ENCODE assay signal across 9 cellular contexts in genomic region chr2:102143450-102143985, GRCh38. TPM values are rescaled to one million over a fixed set of nuclear protein-coding genes. Genes with fewer than 3 reads are reported as not detected.
DNase-seq lines count a peak whose midpoint lies in the region; ATAC-seq and TF ChIP-seq lines count a peak whose summit lies in the region.
"Had no signal": no experiment of that assay in that cellular context is flagged by ENCODE, and none has a peak within 500 bp of the region (broad histone marks: within the 10 kb centered on the region; RNA-seq: fewer than 3 reads in every experiment).

No MANE protein-coding gene starts in this region.

- peaks cover 18% of the 10 kb centered on the region for H3K4me1 Mint-ChIP-seq in activated CD4-positive, alpha-beta T cell treated with anti-CD3 and anti-CD28 coated beads, Interleukin-2, amount 10 ng/mL, durations not matched to agents 7 days and 5 days
- peaks cover 17% of the 10 kb centered on the region for H3K4me1 Mint-ChIP-seq in type B pancreatic cell (ENCODE audit: unreplicated experiment)
- H3K4me1 Mint-ChIP-seq: IgD-negative memory B cell had no signal

- H3K36me3 Mint-ChIP-seq in activated CD4-positive, alpha-beta T cell treated with anti-CD3 and anti-CD28 coated beads, Interleukin-2, amount 10 ng/mL, durations not matched to agents 7 days and 5 days (ENCODE audit: low read depth): peaks cover 15% of the 10 kb centered on the region
- peaks cover 11% of the 10 kb centered on the region for H3K36me3 Mint-ChIP-seq in type B pancreatic cell
- H3K36me3 Mint-ChIP-seq: IgD-negative memory B cell had no signal

- H3K4me3 ChIP-seq in duodenal mucosa (ENCODE audit: low read depth in 1 of 2, low read length in 2 of 2): peak overlapping the region; percentile 62 to 81

- DNase-seq in activated CD4-positive, alpha-beta T cell treated with anti-CD3 and anti-CD28 coated beads, Interleukin-2, amount 10 ng/mL, durations not matched to agents 7 days and 5 days: no peak
- no peak for DNase-seq in activated CD4-positive, alpha-beta T cell treated with anti-CD3 and anti-CD28 coated beads for 4 hours
- DNase-seq in lung microvascular endothelial cell (ENCODE audit: low read depth in 2 of 2): peak; percentile 57 to 61
- DNase-seq in type B pancreatic cell (ENCODE audit: extremely low spot score, unreplicated experiment): no peak

- H3K27me3 Mint-ChIP-seq in activated CD4-positive, alpha-beta T cell treated with anti-CD3 and anti-CD28 coated beads, Interleukin-2, amount 10 ng/mL, durations not matched to agents 7 days and 5 days: peaks cover 20% of the 10 kb centered on the region
- no peaks in the 10 kb centered on the region for H3K27me3 Mint-ChIP-seq in type B pancreatic cell

- no peak for TF ChIP-seq CTCF in type B pancreatic cell (conservative IDR thresholded peaks at IDR 0.05)

- H3K36me3 ChIP-seq in duodenal mucosa (ENCODE audit: control insufficient read depth in 1 of 2, insufficient read depth in 2 of 2, low read length in 2 of 2): no peaks in the 10 kb centered on the region

- ATAC-seq in HG02884 (IDR thresholded peaks at IDR 0.05; ENCODE audit: unreplicated experiment) (no peak), HG03442 (IDR thresholded peaks at IDR 0.05; ENCODE audit: unreplicated experiment) (no peak), HG03196 (IDR thresholded peaks at IDR 0.05; ENCODE audit: unreplicated experiment) (no peak)

- H3K9me3 ChIP-seq in duodenal mucosa (ENCODE audit: control insufficient read depth in 1 of 2, low read length in 2 of 2): peaks cover 6 to 16% of the 10 kb centered on the region in 2 donors

- no peaks in the 10 kb centered on the region for H3K4me1 ChIP-seq in duodenal mucosa (ENCODE audit: control insufficient read depth in 1 of 2, insufficient read depth in 2 of 2, low read length in 2 of 2)

- H3K27me3 ChIP-seq in duodenal mucosa (ENCODE audit: control insufficient read depth in 1 of 2, insufficient read depth in 2 of 2, low read length in 2 of 2): peaks cover 9 to 14% of the 10 kb centered on the region in 2 donors

- peak overlapping the region; percentile 59 for H3K4me3 Mint-ChIP-seq in activated CD4-positive, alpha-beta T cell treated with anti-CD3 and anti-CD28 coated beads, Interleukin-2, amount 10 ng/mL, durations not matched to agents 7 days and 5 days
- peak overlapping the region; percentile 90 for H3K4me3 Mint-ChIP-seq in type B pancreatic cell

- no peak overlapping the region for H3K27ac Mint-ChIP-seq in activated CD4-positive, alpha-beta T cell treated with anti-CD3 and anti-CD28 coated beads, Interleukin-2, amount 10 ng/mL, durations not matched to agents 7 days and 5 days
- peak overlapping the region; percentile 85 for H3K27ac Mint-ChIP-seq in type B pancreatic cell
- H3K27ac Mint-ChIP-seq: IgD-negative memory B cell had no signal

- CTCF ChIA-PET in activated CD4-positive, alpha-beta T cell treated with anti-CD3 and anti-CD28 coated beads, Interleukin-2, amount 10 ng/mL, durations not matched to agents 7 days and 5 days (lab: Charles Lee): interaction anchor here (0.9 to 1.2 kb wide), 2 partner anchors 10 to 14 kb away, joined by 3 read pairs; no protein-coding TSS in a partner anchor

- H3K9ac ChIP-seq in duodenal mucosa (ENCODE audit: low read depth in 1 of 2, low read length in 2 of 2): peak overlapping the region; percentile 49 to 75

- peak overlapping the region; percentile 63 for H3K27ac ChIP-seq in duodenal mucosa (ENCODE audit: low read depth, low read length)

- H3K9me3 Mint-ChIP-seq in activated CD4-positive, alpha-beta T cell treated with anti-CD3 and anti-CD28 coated beads, Interleukin-2, amount 10 ng/mL, durations not matched to agents 7 days and 5 days: peaks cover 42% of the 10 kb centered on the region
- peaks cover 4% of the 10 kb centered on the region for H3K9me3 Mint-ChIP-seq in type B pancreatic cell

- POLR2A ChIA-PET in activated CD4-positive, alpha-beta T cell treated with anti-CD3 and anti-CD28 coated beads, Interleukin-2, amount 10 ng/mL, durations not matched to agents 7 days and 5 days (lab: Charles Lee): no interaction called here

RNA-seq across cellular contexts. Expression of gene IL1R1, which starts 1.0 kb away (rescaled TPM):
- total RNA-seq in activated CD4-positive, alpha-beta T cell treated with anti-CD3 and anti-CD28 coated beads, Interleukin-2, amount 10 ng/mL, durations not matched to agents 7 days and 5 days: 1 to 10 TPM in 1 of 2 experiments, under 1 TPM in 1; 0.81 to 1.3 TPM
- 11.6 and 52.6 TPM in 2 replicates for total RNA-seq in lung microvascular endothelial cell
- 15.8 and 31.7 TPM in 2 replicates for total RNA-seq in type B pancreatic cell (ENCODE audit: low replicate concordance)

RNA-seq across cellular contexts. Expression of gene IL1RL2, which starts 43.3 kb away (rescaled TPM):
- not detected for total RNA-seq in activated CD4-positive, alpha-beta T cell treated with anti-CD3 and anti-CD28 coated beads, Interleukin-2, amount 10 ng/mL, durations not matched to agents 7 days and 5 days
- total RNA-seq in lung microvascular endothelial cell: 0.20 and 0.22 TPM in 2 replicates
- total RNA-seq in type B pancreatic cell (ENCODE audit: low replicate concordance): 1.0 and 2.0 TPM in 2 replicates

Comparison
In these comparisons a context has a peak if more than half of its experiments do, and no peak if none do; other contexts are left out.
1. DNase-seq: peak in lung microvascular endothelial cell (2 of 2); none in activated CD4-positive, alpha-beta T cell treated with anti-CD3 and anti-CD28 coated beads, Interleukin-2, amount 10 ng/mL, durations not matched to agents 7 days and 5 days (single experiment), activated CD4-positive, alpha-beta T cell treated with anti-CD3 and anti-CD28 coated beads for 4 hours (0 of 2) and type B pancreatic cell (single experiment).